In genomic region chr10:6405713-6406112, GRCh38 we compare ENCODE assay signal across 16 cellular contexts.
A peak's percentile ranks its signal among the peaks of the same experiment; 100 is the strongest.
DNase-seq lines count a peak whose midpoint lies in the region; ATAC-seq lines count a peak whose summit lies in the region.
"Had no signal": no experiment of that assay in that cellular context is flagged by ENCODE, and none has a peak within 500 bp of the region (broad histone marks: within the 10 kb centered on the region; RNA-seq: fewer than 3 reads in every experiment).

No MANE protein-coding gene starts in this region.

- H3K9me3 Mint-ChIP-seq in activated naive CD8-positive, alpha-beta T cell treated with anti-CD3 and anti-CD28 coated beads, Interleukin-2, amount 50 U/mL, for 24 hours = no peaks in the 10 kb centered on the region
- no peaks in the 10 kb centered on the region for H3K9me3 Mint-ChIP-seq in activated naive CD8-positive, alpha-beta T cell treated with anti-CD3 and anti-CD28 coated beads for 36 hours
- no peaks in the 10 kb centered on the region for H3K9me3 Mint-ChIP-seq in activated T-helper 17 cell treated with anti-CD3 and anti-CD28 coated beads, Interleukin-2, amount 50 U/mL, for 72 hours
- H3K9me3 Mint-ChIP-seq in stimulated activated effector memory CD8-positive, alpha-beta T cell treated with anti-CD3 and anti-CD28 coated beads, Interleukin-12 subunit alpha, Interleukin-12 subunit beta, amount 100 ng/mL, for 72 hours = no peaks in the 10 kb centered on the region
- H3K9me3 Mint-ChIP-seq: CD4-positive, alpha-beta T cell; CD8-positive, alpha-beta memory T cell had no signal

- H3K27me3 Mint-ChIP-seq in activated naive CD8-positive, alpha-beta T cell treated with anti-CD3 and anti-CD28 coated beads, Interleukin-2, amount 50 U/mL, for 24 hours = peaks cover 12% of the 10 kb centered on the region
- peaks cover 7% of the 10 kb centered on the region for H3K27me3 Mint-ChIP-seq in activated naive CD8-positive, alpha-beta T cell treated with anti-CD3 and anti-CD28 coated beads for 36 hours
- H3K27me3 Mint-ChIP-seq in activated T-helper 17 cell treated with anti-CD3 and anti-CD28 coated beads, Interleukin-2, amount 50 U/mL, for 72 hours = no peaks in the 10 kb centered on the region
- H3K27me3 Mint-ChIP-seq: CD4-positive, alpha-beta T cell had no signal

- H3K4me1 Mint-ChIP-seq in activated naive CD8-positive, alpha-beta T cell treated with anti-CD3 and anti-CD28 coated beads, Interleukin-2, amount 50 U/mL, for 24 hours = peaks cover 54% of the 10 kb centered on the region
- H3K4me1 Mint-ChIP-seq in activated naive CD8-positive, alpha-beta T cell treated with anti-CD3 and anti-CD28 coated beads for 36 hours = peaks cover 40% of the 10 kb centered on the region
- peaks cover 40% of the 10 kb centered on the region for H3K4me1 Mint-ChIP-seq in activated T-helper 17 cell treated with anti-CD3 and anti-CD28 coated beads, Interleukin-2, amount 50 U/mL, for 72 hours
- H3K4me1 Mint-ChIP-seq in stimulated activated effector memory CD8-positive, alpha-beta T cell treated with anti-CD3 and anti-CD28 coated beads, Interleukin-12 subunit alpha, Interleukin-12 subunit beta, amount 100 ng/mL, for 72 hours = peaks cover 48% of the 10 kb centered on the region

- H3K27ac Mint-ChIP-seq in activated naive CD8-positive, alpha-beta T cell treated with anti-CD3 and anti-CD28 coated beads, Interleukin-2, amount 50 U/mL, for 24 hours = peak overlapping the region; percentile 72
- no peak overlapping the region for H3K27ac Mint-ChIP-seq in activated naive CD8-positive, alpha-beta T cell treated with anti-CD3 and anti-CD28 coated beads for 36 hours
- H3K27ac Mint-ChIP-seq in activated T-helper 17 cell treated with anti-CD3 and anti-CD28 coated beads, Interleukin-2, amount 50 U/mL, for 72 hours = peak overlapping the region; percentile 78
- H3K27ac Mint-ChIP-seq in stimulated activated effector memory CD8-positive, alpha-beta T cell treated with anti-CD3 and anti-CD28 coated beads, Interleukin-12 subunit alpha, Interleukin-12 subunit beta, amount 100 ng/mL, for 72 hours = peak overlapping the region; percentile 76

- no peak for ATAC-seq in activated naive CD8-positive, alpha-beta T cell treated with anti-CD3 and anti-CD28 coated beads, Interleukin-2, amount 50 U/mL, for 24 hours
- ATAC-seq in activated T-helper 17 cell treated with anti-CD3 and anti-CD28 coated beads, Interleukin-2, amount 50 U/mL, for 72 hours (replicated peaks) = no peak
- ATAC-seq in stimulated activated effector memory CD8-positive, alpha-beta T cell treated with anti-CD3 and anti-CD28 coated beads, Interleukin-12 subunit alpha, Interleukin-12 subunit beta, amount 100 ng/mL, for 72 hours = no peak
- ATAC-seq in HG02840 (IDR thresholded peaks at IDR 0.05; ENCODE audit: low FRiP score, unreplicated experiment) = no peak

- H3K4me3 Mint-ChIP-seq in activated naive CD8-positive, alpha-beta T cell treated with anti-CD3 and anti-CD28 coated beads, Interleukin-2, amount 50 U/mL, for 24 hours = no peak overlapping the region
- no peak overlapping the region for H3K4me3 Mint-ChIP-seq in activated naive CD8-positive, alpha-beta T cell treated with anti-CD3 and anti-CD28 coated beads for 36 hours
- peak overlapping the region; percentile 90 for H3K4me3 Mint-ChIP-seq in activated T-helper 17 cell treated with anti-CD3 and anti-CD28 coated beads, Interleukin-2, amount 50 U/mL, for 72 hours
- H3K4me3 Mint-ChIP-seq in stimulated activated effector memory CD8-positive, alpha-beta T cell treated with anti-CD3 and anti-CD28 coated beads, Interleukin-12 subunit alpha, Interleukin-12 subunit beta, amount 100 ng/mL, for 72 hours = no peak overlapping the region
- H3K4me3 Mint-ChIP-seq: CD14-positive monocyte; CD4-positive, alpha-beta T cell had no signal

- DNase-seq in NCI-H82 (lab: John Stamatoyannopoulos, UW) (peak; percentile 3), NCI-H82 treated with DMSO at 0.1 percent for 48 hours (lab: John Stamatoyannopoulos, UW; ENCODE audit: unreplicated experiment) (no peak)
- DNase-seq in activated naive CD8-positive, alpha-beta T cell treated with anti-CD3 and anti-CD28 coated beads, Interleukin-2, amount 50 U/mL, for 24 hours = no peak
- DNase-seq in activated naive CD8-positive, alpha-beta T cell treated with anti-CD3 and anti-CD28 coated beads for 36 hours = no peak
- no peak for DNase-seq in stimulated activated effector memory CD8-positive, alpha-beta T cell treated with anti-CD3 and anti-CD28 coated beads, Interleukin-12 subunit alpha, Interleukin-12 subunit beta, amount 100 ng/mL, for 72 hours (ENCODE audit: low spot score in 2 of 2)
- no peak for DNase-seq in activated T-cell treated with anti-CD3 and anti-CD28 coated beads, Interleukin-2, amount 50 U/mL, for 48 hours
- DNase-seq: BE2C; CD4-positive, alpha-beta T cell; DMS 273 treated with DMSO at 0.1 percent for 48 hours; DMS79; GDM1; H7 had no signal

- peaks cover 2% of the 10 kb centered on the region for H3K36me3 Mint-ChIP-seq in activated naive CD8-positive, alpha-beta T cell treated with anti-CD3 and anti-CD28 coated beads, Interleukin-2, amount 50 U/mL, for 24 hours (ENCODE audit: low read depth)
- H3K36me3 Mint-ChIP-seq in activated naive CD8-positive, alpha-beta T cell treated with anti-CD3 and anti-CD28 coated beads for 36 hours = peaks cover 3% of the 10 kb centered on the region
- peaks cover 7% of the 10 kb centered on the region for H3K36me3 Mint-ChIP-seq in activated T-helper 17 cell treated with anti-CD3 and anti-CD28 coated beads, Interleukin-2, amount 50 U/mL, for 72 hours (ENCODE audit: low read depth)
- peaks cover 8% of the 10 kb centered on the region for H3K36me3 Mint-ChIP-seq in stimulated activated effector memory CD8-positive, alpha-beta T cell treated with anti-CD3 and anti-CD28 coated beads, Interleukin-12 subunit alpha, Interleukin-12 subunit beta, amount 100 ng/mL, for 72 hours
- H3K36me3 Mint-ChIP-seq: CD14-positive monocyte had no signal
